16 cellular contexts compared by ENCODE assay signal in genomic region chr9:115225459-115226116, GRCh38.
"Had no signal": no experiment of that assay in that cellular context is flagged by ENCODE, and none has a peak within 500 bp of the region (broad histone marks: within the 10 kb centered on the region; RNA-seq: fewer than 3 reads in every experiment).

No MANE protein-coding gene starts in this region.

- H3K27ac ChIP-seq: brain microvascular endothelial cell, gastrocnemius medialis, heart right ventricle, lower lobe of right lung, psoas muscle, sigmoid colon, stomach had no signal

- H3K27me3 ChIP-seq: brain microvascular endothelial cell, gastrocnemius medialis, sigmoid colon, stomach had no signal

- H3K4me3 Mint-ChIP-seq: activated CD4-positive, alpha-beta memory T cell treated with anti-CD3 and anti-CD28 coated beads for 36 hours; activated CD4-positive, alpha-beta T cell treated with anti-CD3 and anti-CD28 coated beads for 36 hours; activated naive CD8-positive, alpha-beta T cell; mesothelial cell of epicardium; stimulated activated effector memory CD8-positive, alpha-beta T cell treated with anti-CD3 and anti-CD28 coated beads, Interleukin-12 subunit alpha, Interleukin-12 subunit beta, amount 100 ng/mL, for 72 hours had no signal

- H3K27ac Mint-ChIP-seq: activated CD4-positive, alpha-beta memory T cell treated with anti-CD3 and anti-CD28 coated beads for 36 hours; activated CD4-positive, alpha-beta T cell treated with anti-CD3 and anti-CD28 coated beads for 36 hours; activated naive CD8-positive, alpha-beta T cell; mesothelial cell of epicardium; stimulated activated effector memory CD8-positive, alpha-beta T cell treated with anti-CD3 and anti-CD28 coated beads, Interleukin-12 subunit alpha, Interleukin-12 subunit beta, amount 100 ng/mL, for 72 hours had no signal

- ATAC-seq: activated CD4-positive, alpha-beta T cell treated with anti-CD3 and anti-CD28 coated beads for 36 hours; gastrocnemius medialis; heart right ventricle; lower lobe of right lung; psoas muscle; stimulated activated effector memory CD8-positive, alpha-beta T cell treated with anti-CD3 and anti-CD28 coated beads, Interleukin-12 subunit alpha, Interleukin-12 subunit beta, amount 100 ng/mL, for 72 hours had no signal

- H3K4me1 ChIP-seq: gastrocnemius medialis, heart right ventricle, lower lobe of right lung, psoas muscle, sigmoid colon, stomach had no signal

- H3K36me3 ChIP-seq: brain microvascular endothelial cell, gastrocnemius medialis, heart right ventricle, lower lobe of right lung, sigmoid colon, stomach had no signal

- DNase-seq: activated CD4-positive, alpha-beta memory T cell treated with anti-CD3 and anti-CD28 coated beads for 36 hours; activated CD4-positive, alpha-beta T cell treated with anti-CD3 and anti-CD28 coated beads for 36 hours; amniotic stem cell; brain microvascular endothelial cell; effector CD4-positive, alpha-beta T cell; gastrocnemius medialis; heart right ventricle; lower lobe of right lung; psoas muscle; sigmoid colon; stimulated activated CD4-positive, alpha-beta T cell treated with anti-CD3 and anti-CD28 coated beads, Interleukin-4, amount 100 ng/mL, for 24 hours; stomach had no signal

- H3K4me3 ChIP-seq: coronary artery, gastrocnemius medialis, heart right ventricle, lower lobe of right lung, psoas muscle, sigmoid colon, stomach had no signal

- H3K9me3 ChIP-seq: gastrocnemius medialis, lower lobe of right lung, psoas muscle, sigmoid colon, stomach had no signal

- H3K36me3 Mint-ChIP-seq: activated CD4-positive, alpha-beta memory T cell treated with anti-CD3 and anti-CD28 coated beads for 36 hours; activated naive CD8-positive, alpha-beta T cell; stimulated activated effector memory CD8-positive, alpha-beta T cell treated with anti-CD3 and anti-CD28 coated beads, Interleukin-12 subunit alpha, Interleukin-12 subunit beta, amount 100 ng/mL, for 72 hours had no signal

- H3K9me3 Mint-ChIP-seq: activated CD4-positive, alpha-beta memory T cell treated with anti-CD3 and anti-CD28 coated beads for 36 hours; stimulated activated effector memory CD8-positive, alpha-beta T cell treated with anti-CD3 and anti-CD28 coated beads, Interleukin-12 subunit alpha, Interleukin-12 subunit beta, amount 100 ng/mL, for 72 hours had no signal

- H3K4me1 Mint-ChIP-seq: activated CD4-positive, alpha-beta T cell treated with anti-CD3 and anti-CD28 coated beads for 36 hours; mesothelial cell of epicardium; stimulated activated effector memory CD8-positive, alpha-beta T cell treated with anti-CD3 and anti-CD28 coated beads, Interleukin-12 subunit alpha, Interleukin-12 subunit beta, amount 100 ng/mL, for 72 hours had no signal
